17 cellular contexts compared by ENCODE assay signal in genomic region chr1:119390499-119390898, GRCh38. TPM values are rescaled to one million over a fixed set of nuclear protein-coding genes. Genes with fewer than 3 reads are reported as not detected.
A peak's percentile ranks its signal among the peaks of the same experiment; 100 is the strongest.
DNase-seq lines count a peak whose midpoint lies in the region; ATAC-seq and TF ChIP-seq lines count a peak whose summit lies in the region.
"Had no signal": no experiment of that assay in that cellular context is flagged by ENCODE, and none has a peak within 500 bp of the region (broad histone marks: within the 10 kb centered on the region; RNA-seq: fewer than 3 reads in every experiment).

No MANE protein-coding gene starts in this region.

- H3K79me2 ChIP-seq in osteoblast (ENCODE audit: insufficient read depth, low read length): no peaks in the 10 kb centered on the region

- H3K27me3 ChIP-seq in osteoblast (ENCODE audit: insufficient read depth, low read length) (peaks cover 8% of the 10 kb centered on the region), stomach (no peaks in the 10 kb centered on the region)
- H3K27me3 ChIP-seq: BE2C had no signal

- H3K27ac ChIP-seq in C4-2B (peak overlapping the region; percentile 95), VCaP (peak overlapping the region; percentile 68), osteoblast (ENCODE audit: low read depth, low read length) (no peak overlapping the region), stomach (no peak overlapping the region)

- no peaks in the 10 kb centered on the region for H4K20me1 ChIP-seq in osteoblast (ENCODE audit: insufficient read depth, low read length)

- H3K36me3 ChIP-seq in osteoblast (ENCODE audit: insufficient read depth, low read length): no peaks in the 10 kb centered on the region
- no peaks in the 10 kb centered on the region for H3K36me3 ChIP-seq in stomach
- H3K36me3 ChIP-seq: BE2C had no signal

- peak; percentile 11 for ATAC-seq in left lobe of liver
- ATAC-seq in GM18498 (IDR thresholded peaks at IDR 0.05; ENCODE audit: unreplicated experiment): no peak
- no peak for ATAC-seq in GM19452 (IDR thresholded peaks at IDR 0.05; ENCODE audit: unreplicated experiment)
- ATAC-seq: GM23338, HCT116 had no signal

- H3K9me3 ChIP-seq in osteoblast (ENCODE audit: low read depth, low read length): no peaks in the 10 kb centered on the region
- H3K9me3 ChIP-seq in stomach: no peaks in the 10 kb centered on the region
- H3K9me3 ChIP-seq: BE2C, Caco-2 had no signal

- no peak for TF ChIP-seq POLR2A in stomach (IDR thresholded peaks at IDR 0.05)

- H3K4me3 ChIP-seq in osteoblast (ENCODE audit: insufficient read depth, low read length): no peak overlapping the region
- H3K4me3 ChIP-seq in stomach: no peak overlapping the region
- H3K4me3 ChIP-seq: GM23338 had no signal

- DNase-seq in left lobe of liver (ENCODE audit: low spot score) (no peak), osteoblast (ENCODE audit: insufficient read length, low spot score, missing footprints) (peak; percentile 30), stomach (no peak), NCI-H1436 treated with DMSO at 0.1 percent for 48 hours (lab: John Stamatoyannopoulos, UW) (no peak)
- DNase-seq: ACHN; BE2C; C1 segment of cervical spinal cord; Caco-2; CD4-positive, alpha-beta T cell; HFFc6 had no signal

- H2AFZ ChIP-seq in osteoblast (ENCODE audit: low read length): no peak overlapping the region
- H2AFZ ChIP-seq: GM23338 had no signal

- TF ChIP-seq EP300 in stomach (IDR thresholded peaks at IDR 0.05): no peak

- TF ChIP-seq CTCF in C4-2B (conservative IDR thresholded peaks at IDR 0.05) (no peak), VCaP (conservative IDR thresholded peaks at IDR 0.05) (no peak), osteoblast (IDR thresholded peaks at IDR 0.05; ENCODE audit: extremely low read depth, low read depth, low read length) (no peak), stomach (IDR thresholded peaks at IDR 0.05) (no peak)

- H3K4me1 ChIP-seq in osteoblast (ENCODE audit: insufficient read depth, low read length): no peaks in the 10 kb centered on the region
- no peaks in the 10 kb centered on the region for H3K4me1 ChIP-seq in stomach
- H3K4me1 ChIP-seq: BE2C had no signal

- H3K4me2 ChIP-seq in osteoblast (ENCODE audit: insufficient read depth, low read length): no peak overlapping the region
- H3K4me2 ChIP-seq: GM23338 had no signal

- intact Hi-C loops in stomach (cut with DNase I; ENCODE audit: low total_unique reads): no loop called here

RNA-seq across cellular contexts. Expression of gene HAO2, which starts 21.9 kb away (rescaled TPM):
- total RNA-seq in left lobe of liver (206 TPM), osteoblast (not detected in 2 replicates), stomach (under 1 TPM in 1 of 5 donors, not detected in 4; 0.73 TPM)
- polyA plus RNA-seq in stomach: not detected
- total RNA-seq: CD4-positive, alpha-beta T cell; GM23338; HFFc6 had no signal
- polyA plus RNA-seq: GM23338, IgD-negative memory B cell had no signal

RNA-seq across cellular contexts. Expression of gene HSD3B2, which starts 24.5 kb away (rescaled TPM):
- total RNA-seq in left lobe of liver (0.83 TPM), osteoblast (not detected in 2 replicates), stomach (1 to 10 TPM in 2 of 5 donors, under 1 TPM in 1, not detected in 2; 0.37 to 1.8 (median 1.4) TPM)
- polyA plus RNA-seq in stomach: 1 to 10 TPM in 1 of 3 donors, under 1 TPM in 1, not detected in 1; 0.10 to 9.9 TPM
- total RNA-seq: Caco-2; CD4-positive, alpha-beta T cell; GM23338; HFFc6 had no signal
- polyA plus RNA-seq: GM23338, IgD-negative memory B cell had no signal

Comparison
In these comparisons a context has a peak if more than half of its experiments do, and no peak if none do; other contexts are left out.
1. H3K27ac ChIP-seq: peak in C4-2B (single experiment) and VCaP (single experiment); none in osteoblast (single experiment) and stomach (0 of 5).
2. RNA of gene HAO2, which starts 21.9 kb away (total RNA-seq): 206 TPM in left lobe of liver (single experiment); not detected in osteoblast and 0.73 TPM in stomach; every median in the first group is over 100 times any median in the second.